ENCODE assay signal across 9 cellular contexts in genomic region chr2:152646775-152647174, GRCh38.
DNase-seq lines count a peak whose midpoint lies in the region; ATAC-seq, FAIRE-seq and TF ChIP-seq lines count a peak whose summit lies in the region.
"Had no signal": no experiment of that assay in that cellular context is flagged by ENCODE, and none has a peak within 500 bp of the region (broad histone marks: within the 10 kb centered on the region; RNA-seq: fewer than 3 reads in every experiment).

No MANE protein-coding gene starts in this region.

- H3K4me3 Mint-ChIP-seq in nephron progenitor cell, result no peak overlapping the region

- POLR2A ChIA-PET in BJ (lab: Charles Lee) (no interaction called here), HEK293T (lab: Yijun Ruan, JAX) (interaction anchor here (1.2 kb wide), 1 partner anchor 151 kb away, joined by 3 read pairs; no protein-coding TSS in a partner anchor)

- FAIRE-seq in RCC 7860 (lab: Jason Lieb, UNC), result no peak

- no peaks in the 10 kb centered on the region for H3K9me3 Mint-ChIP-seq in nephron progenitor cell

- no peaks in the 10 kb centered on the region for H3K27me3 ChIP-seq in BJ (ENCODE audit: control insufficient read depth, insufficient read depth, low read length)

- peaks cover 41% of the 10 kb centered on the region for H3K36me3 Mint-ChIP-seq in nephron progenitor cell (ENCODE audit: low read depth)

- no peaks in the 10 kb centered on the region for H3K4me1 Mint-ChIP-seq in nephron progenitor cell

- no peak for ATAC-seq in GM19467 (IDR thresholded peaks at IDR 0.05; ENCODE audit: unreplicated experiment)

- CTCF ChIA-PET in BJ (lab: Yijun Ruan, JAX), result interaction anchor here (0.6 to 5.8 kb wide), 7 partner anchors 11 to 610 kb away, joined by 3 to 36 read pairs (median 4); no protein-coding TSS in a partner anchor
- CTCF ChIA-PET in HEK293T (lab: Yijun Ruan, JAX), result interaction anchor here (1.8 kb wide), 1 partner anchor 11 kb away, joined by 5 read pairs; no protein-coding TSS in a partner anchor

- TF ChIP-seq CTCF in BJ (IDR thresholded peaks at IDR 0.05; ENCODE audit: insufficient read depth, low read depth, low read length) (no peak), epithelial cell of esophagus (IDR thresholded peaks at IDR 0.05; ENCODE audit: insufficient read depth, low read depth, low read length, missing control alignments) (no peak), nephron progenitor cell (IDR thresholded peaks at IDR 0.05) (no peak), coronary artery (IDR thresholded peaks at IDR 0.05) (no peak)

- H3K27ac Mint-ChIP-seq in nephron progenitor cell, result peak overlapping the region; percentile 97

- DNase-seq in BJ (ENCODE audit: low read depth), result peak; percentile 92
- peak; percentile 50 for DNase-seq in RCC 7860 (ENCODE audit: low spot score)
- DNase-seq in epithelial cell of esophagus (ENCODE audit: low read depth), result peak; percentile 92
- no peak for DNase-seq in nephron progenitor cell
- no peak for DNase-seq in coronary artery (ENCODE audit: low spot score)
- DNase-seq in HEK293T (ENCODE audit: extremely low spot score), result no peak
- no peak for DNase-seq in globus pallidus (ENCODE audit: low spot score)

- no peaks in the 10 kb centered on the region for H3K36me3 ChIP-seq in BJ (ENCODE audit: control insufficient read depth, insufficient read depth, low read length)

- H3K27ac ChIP-seq in coronary artery, result peak overlapping the region in 1 of 2 donors; percentile 18

- H3K27me3 Mint-ChIP-seq in nephron progenitor cell (ENCODE audit: low read depth, poor library complexity), result no peaks in the 10 kb centered on the region

- H3K4me3 ChIP-seq in BJ (ENCODE audit: low read depth, low read length), result no peak overlapping the region
- no peak overlapping the region for H3K4me3 ChIP-seq in epithelial cell of esophagus (ENCODE audit: low read length)
- no peak overlapping the region for H3K4me3 ChIP-seq in coronary artery
- H3K4me3 ChIP-seq: lung had no signal

TF ChIP-seq in HEK293T, 16 proteins besides CTCF, POLR2A, EP300 and RAD21:
- TF ChIP-seq NFRKB (IDR thresholded peaks at IDR 0.05), result no peak
- TF ChIP-seq BHLHE40 (IDR thresholded peaks at IDR 0.05; ENCODE audit: borderline replicate concordance), result no peak
- no peak for TF ChIP-seq FOXA1 (IDR thresholded peaks at IDR 0.05)
- TF ChIP-seq SP1 (IDR thresholded peaks at IDR 0.05), result no peak
- no peak for TF ChIP-seq CTBP1 (IDR thresholded peaks at IDR 0.05; ENCODE audit: borderline replicate concordance)
- no peak for TF ChIP-seq L3MBTL2 (conservative IDR thresholded peaks at IDR 0.05)
- no peak for TF ChIP-seq ARNT (IDR thresholded peaks at IDR 0.05)
- no peak for TF ChIP-seq ELF4 (IDR thresholded peaks at IDR 0.05)
- no peak for TF ChIP-seq LEF1 (IDR thresholded peaks at IDR 0.05; ENCODE audit: borderline replicate concordance)
- no peak for TF ChIP-seq SUZ12 (IDR thresholded peaks at IDR 0.05)
- TF ChIP-seq ZNF384 (IDR thresholded peaks at IDR 0.05), result no peak
- TF ChIP-seq HDGF (IDR thresholded peaks at IDR 0.05; ENCODE audit: borderline replicate concordance), result no peak
- no peak for TF ChIP-seq PKNOX1 (IDR thresholded peaks at IDR 0.05)
- no peak for TF ChIP-seq TARDBP (IDR thresholded peaks at IDR 0.05)
- TF ChIP-seq FOXK2 (IDR thresholded peaks at IDR 0.05), result no peak
- TF ChIP-seq FOXM1 (IDR thresholded peaks at IDR 0.05; ENCODE audit: borderline replicate concordance), result no peak

Comparison
In these comparisons a context has a peak if more than half of its experiments do, and no peak if none do; other contexts are left out.
1. DNase-seq: peak in BJ (single experiment), RCC 7860 (single experiment) and epithelial cell of esophagus (single experiment); none in nephron progenitor cell (single experiment), coronary artery (single experiment), HEK293T (single experiment) and globus pallidus (single experiment).